1 cellular context compared by ENCODE assay signal in genomic region chr5:74684900-74685851, GRCh38.
TF ChIP-seq lines count a peak whose summit lies in the region.

Gene HEXB, plus strand, starts transcription at chr5:74685233. Its CDS starts 28 bp downstream, at chr5:74685261.

TF ChIP-seq in HepG2, 621 proteins besides CTCF, POLR2A, EP300 and RAD21 (continued from another document and continues in another):
- peak; percentile 65 for TF ChIP-seq AHDC1 (CRISPR knock-in tag; IDR thresholded peaks at IDR 0.05; ENCODE audit: borderline replicate concordance)
- TF ChIP-seq HNRNPK (IDR thresholded peaks at IDR 0.05; ENCODE audit: low read depth, low read length, poor library complexity, severe bottlenecking): peak; percentile 26
- peak; percentile 45; the same call in 1 of the 2 replicates for TF ChIP-seq ZNF784 (CRISPR knock-in tag; IDR thresholded peaks at IDR 0.05; ENCODE audit: borderline replicate concordance)
- peak; percentile 56; the same call in 1 of the 2 replicates for TF ChIP-seq ZMYM3 (CRISPR knock-in tag; IDR thresholded peaks at IDR 0.05)
- 0 out of 2 replicates have a peak, but pooled peaks have one; percentile 39 for TF ChIP-seq ZBTB7B (CRISPR knock-in tag; IDR thresholded peaks at IDR 0.05)
- TF ChIP-seq TSC22D2 (CRISPR knock-in tag; IDR thresholded peaks at IDR 0.05; ENCODE audit: borderline replicate concordance): no peak
- TF ChIP-seq, protein P1, sequence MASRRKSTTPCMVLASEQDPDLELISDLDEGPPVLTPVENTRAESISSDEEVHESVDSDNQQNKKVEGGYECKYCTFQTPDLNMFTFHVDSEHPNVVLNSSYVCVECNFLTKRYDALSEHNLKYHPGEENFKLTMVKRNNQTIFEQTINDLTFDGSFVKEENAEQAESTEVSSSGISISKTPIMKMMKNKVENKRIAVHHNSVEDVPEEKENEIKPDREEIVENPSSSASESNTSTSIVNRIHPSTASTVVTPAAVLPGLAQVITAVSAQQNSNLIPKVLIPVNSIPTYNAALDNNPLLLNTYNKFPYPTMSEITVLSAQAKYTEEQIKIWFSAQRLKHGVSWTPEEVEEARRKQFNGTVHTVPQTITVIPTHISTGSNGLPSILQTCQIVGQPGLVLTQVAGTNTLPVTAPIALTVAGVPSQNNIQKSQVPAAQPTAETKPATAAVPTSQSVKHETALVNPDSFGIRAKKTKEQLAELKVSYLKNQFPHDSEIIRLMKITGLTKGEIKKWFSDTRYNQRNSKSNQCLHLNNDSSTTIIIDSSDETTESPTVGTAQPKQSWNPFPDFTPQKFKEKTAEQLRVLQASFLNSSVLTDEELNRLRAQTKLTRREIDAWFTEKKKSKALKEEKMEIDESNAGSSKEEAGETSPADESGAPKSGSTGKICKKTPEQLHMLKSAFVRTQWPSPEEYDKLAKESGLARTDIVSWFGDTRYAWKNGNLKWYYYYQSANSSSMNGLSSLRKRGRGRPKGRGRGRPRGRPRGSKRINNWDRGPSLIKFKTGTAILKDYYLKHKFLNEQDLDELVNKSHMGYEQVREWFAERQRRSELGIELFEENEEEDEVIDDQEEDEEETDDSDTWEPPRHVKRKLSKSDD (CRISPR knock-in tag; IDR thresholded peaks at IDR 0.05; ENCODE audit: low read depth): no peak
- no peak for TF ChIP-seq MYNN (CRISPR knock-in tag; IDR thresholded peaks at IDR 0.05; ENCODE audit: low read depth)
- TF ChIP-seq, protein P2, sequence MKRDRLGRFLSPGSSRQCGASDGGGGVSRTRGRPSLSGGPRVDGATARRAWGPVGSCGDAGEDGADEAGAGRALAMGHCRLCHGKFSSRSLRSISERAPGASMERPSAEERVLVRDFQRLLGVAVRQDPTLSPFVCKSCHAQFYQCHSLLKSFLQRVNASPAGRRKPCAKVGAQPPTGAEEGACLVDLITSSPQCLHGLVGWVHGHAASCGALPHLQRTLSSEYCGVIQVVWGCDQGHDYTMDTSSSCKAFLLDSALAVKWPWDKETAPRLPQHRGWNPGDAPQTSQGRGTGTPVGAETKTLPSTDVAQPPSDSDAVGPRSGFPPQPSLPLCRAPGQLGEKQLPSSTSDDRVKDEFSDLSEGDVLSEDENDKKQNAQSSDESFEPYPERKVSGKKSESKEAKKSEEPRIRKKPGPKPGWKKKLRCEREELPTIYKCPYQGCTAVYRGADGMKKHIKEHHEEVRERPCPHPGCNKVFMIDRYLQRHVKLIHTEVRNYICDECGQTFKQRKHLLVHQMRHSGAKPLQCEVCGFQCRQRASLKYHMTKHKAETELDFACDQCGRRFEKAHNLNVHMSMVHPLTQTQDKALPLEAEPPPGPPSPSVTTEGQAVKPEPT (CRISPR knock-in tag; IDR thresholded peaks at IDR 0.05; ENCODE audit: low read depth): 0 out of 2 replicates have a peak, but pooled peaks have one; percentile 30
- peak; percentile 29; the same call in 1 of the 2 replicates for TF ChIP-seq ZNF501 (CRISPR knock-in tag; IDR thresholded peaks at IDR 0.05)
- TF ChIP-seq ZNF766 (CRISPR knock-in tag; IDR thresholded peaks at IDR 0.05; ENCODE audit: borderline replicate concordance): no peak
- 0 out of 2 replicates have a peak, but pooled peaks have one; percentile 44 for TF ChIP-seq ZIK1 (CRISPR knock-in tag; IDR thresholded peaks at IDR 0.05; ENCODE audit: borderline replicate concordance, low read depth)
- TF ChIP-seq ZNF296 (CRISPR knock-in tag; conservative IDR thresholded peaks at IDR 0.05): 0 out of 2 replicates have a peak, but pooled peaks have one; percentile 35
- peak; percentile 48; the same call in 1 of the 2 replicates for TF ChIP-seq ISL2 (CRISPR knock-in tag; IDR thresholded peaks at IDR 0.05)
- TF ChIP-seq ZSCAN12 (CRISPR knock-in tag; IDR thresholded peaks at IDR 0.05): peak; percentile 46; the same call in 1 of the 2 replicates
- peak; percentile 44; the same call in 1 of the 2 replicates for TF ChIP-seq ZNF607 (CRISPR knock-in tag; IDR thresholded peaks at IDR 0.05; ENCODE audit: borderline replicate concordance)
- TF ChIP-seq, protein P3, sequence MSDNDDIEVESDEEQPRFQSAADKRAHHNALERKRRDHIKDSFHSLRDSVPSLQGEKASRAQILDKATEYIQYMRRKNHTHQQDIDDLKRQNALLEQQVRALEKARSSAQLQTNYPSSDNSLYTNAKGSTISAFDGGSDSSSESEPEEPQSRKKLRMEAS (IDR thresholded peaks at IDR 0.05): peak; percentile 73
- peak; percentile 55; the same call in 1 of the 2 replicates for TF ChIP-seq IRF2 (CRISPR knock-in tag; IDR thresholded peaks at IDR 0.05)
- TF ChIP-seq ZNF510 (CRISPR knock-in tag; IDR thresholded peaks at IDR 0.05; ENCODE audit: low read depth): no peak
- TF ChIP-seq CHD4 (IDR thresholded peaks at IDR 0.05; ENCODE audit: borderline replicate concordance, low read length): no peak
- TF ChIP-seq, protein P4, sequence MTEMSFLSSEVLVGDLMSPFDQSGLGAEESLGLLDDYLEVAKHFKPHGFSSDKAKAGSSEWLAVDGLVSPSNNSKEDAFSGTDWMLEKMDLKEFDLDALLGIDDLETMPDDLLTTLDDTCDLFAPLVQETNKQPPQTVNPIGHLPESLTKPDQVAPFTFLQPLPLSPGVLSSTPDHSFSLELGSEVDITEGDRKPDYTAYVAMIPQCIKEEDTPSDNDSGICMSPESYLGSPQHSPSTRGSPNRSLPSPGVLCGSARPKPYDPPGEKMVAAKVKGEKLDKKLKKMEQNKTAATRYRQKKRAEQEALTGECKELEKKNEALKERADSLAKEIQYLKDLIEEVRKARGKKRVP (CRISPR knock-in tag; IDR thresholded peaks at IDR 0.05): no peak
- TF ChIP-seq SNAI1 (CRISPR knock-in tag; IDR thresholded peaks at IDR 0.05; ENCODE audit: borderline replicate concordance): no peak
- peak; percentile 47; the same call in 1 of the 2 replicates for TF ChIP-seq ZNF274 (CRISPR knock-in tag; IDR thresholded peaks at IDR 0.05)
- 0 out of 2 replicates have a peak, but pooled peaks have one; percentile 35 for TF ChIP-seq ZFP41 (CRISPR knock-in tag; IDR thresholded peaks at IDR 0.05; ENCODE audit: borderline replicate concordance)
- TF ChIP-seq, protein P5, sequence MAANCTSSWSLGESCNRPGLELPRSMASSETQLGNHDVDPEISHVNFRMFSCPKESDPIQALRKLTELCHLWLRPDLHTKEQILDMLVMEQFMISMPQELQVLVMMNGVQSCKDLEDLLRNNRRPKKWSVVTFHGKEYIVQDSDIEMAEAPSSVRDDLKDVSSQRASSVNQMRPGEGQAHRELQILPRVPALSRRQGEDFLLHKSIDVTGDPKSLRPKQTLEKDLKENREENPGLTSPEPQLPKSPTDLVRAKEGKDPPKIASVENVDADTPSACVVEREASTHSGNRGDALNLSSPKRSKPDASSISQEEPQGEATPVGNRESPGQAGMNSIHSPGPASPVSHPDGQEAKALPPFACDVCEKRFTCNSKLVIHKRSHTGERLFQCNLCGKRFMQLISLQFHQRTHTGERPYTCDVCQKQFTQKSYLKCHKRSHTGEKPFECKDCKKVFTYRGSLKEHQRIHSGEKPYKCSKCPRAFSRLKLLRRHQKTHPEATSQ (CRISPR knock-in tag; IDR thresholded peaks at IDR 0.05; ENCODE audit: borderline replicate concordance): 0 out of 2 replicates have a peak, but pooled peaks have one; percentile 46
- no peak for TF ChIP-seq MAZ (IDR thresholded peaks at IDR 0.05; ENCODE audit: borderline replicate concordance, low read depth, low read length)
- TF ChIP-seq MAZ (CRISPR knock-in tag; IDR thresholded peaks at IDR 0.05; ENCODE audit: low read depth): peak; percentile 79
- peak; percentile 77 for TF ChIP-seq SALL1 (CRISPR knock-in tag; IDR thresholded peaks at IDR 0.05)
- TF ChIP-seq ATF7-NPFF (CRISPR knock-in tag; IDR thresholded peaks at IDR 0.05; ENCODE audit: low read depth): peak; percentile 35
- TF ChIP-seq ZNF446 (CRISPR knock-in tag; IDR thresholded peaks at IDR 0.05): no peak
- no peak for TF ChIP-seq ZNF841 (CRISPR knock-in tag; IDR thresholded peaks at IDR 0.05; ENCODE audit: borderline replicate concordance)
- TF ChIP-seq, protein P6, sequence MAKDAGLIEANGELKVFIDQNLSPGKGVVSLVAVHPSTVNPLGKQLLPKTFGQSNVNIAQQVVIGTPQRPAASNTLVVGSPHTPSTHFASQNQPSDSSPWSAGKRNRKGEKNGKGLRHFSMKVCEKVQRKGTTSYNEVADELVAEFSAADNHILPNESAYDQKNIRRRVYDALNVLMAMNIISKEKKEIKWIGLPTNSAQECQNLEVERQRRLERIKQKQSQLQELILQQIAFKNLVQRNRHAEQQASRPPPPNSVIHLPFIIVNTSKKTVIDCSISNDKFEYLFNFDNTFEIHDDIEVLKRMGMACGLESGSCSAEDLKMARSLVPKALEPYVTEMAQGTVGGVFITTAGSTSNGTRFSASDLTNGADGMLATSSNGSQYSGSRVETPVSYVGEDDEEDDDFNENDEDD (CRISPR knock-in tag; IDR thresholded peaks at IDR 0.05; ENCODE audit: borderline replicate concordance): peak; percentile 85; the same call in 1 of the 2 replicates
- peak; percentile 62 for TF ChIP-seq THAP11 (CRISPR knock-in tag; IDR thresholded peaks at IDR 0.05)
- TF ChIP-seq ZNF746 (CRISPR knock-in tag; IDR thresholded peaks at IDR 0.05): peak; percentile 35; the same call in 1 of the 2 replicates
- no peak; the same call in 1 of the 2 replicates for TF ChIP-seq ZNF280D (CRISPR knock-in tag; IDR thresholded peaks at IDR 0.05)
- TF ChIP-seq KLF6 (CRISPR knock-in tag; IDR thresholded peaks at IDR 0.05): no peak
- peak; percentile 97 for TF ChIP-seq FOSL2 (CRISPR knock-in tag; IDR thresholded peaks at IDR 0.05)
- TF ChIP-seq ZKSCAN5 (CRISPR knock-in tag; IDR thresholded peaks at IDR 0.05): no peak
- TF ChIP-seq SIX4 (CRISPR knock-in tag; IDR thresholded peaks at IDR 0.05): no peak
- TF ChIP-seq ZFP82 (CRISPR knock-in tag; IDR thresholded peaks at IDR 0.05; ENCODE audit: borderline replicate concordance): peak; percentile 92; the same call in 1 of the 2 replicates
- TF ChIP-seq ZNF704 (CRISPR knock-in tag; IDR thresholded peaks at IDR 0.05; ENCODE audit: borderline replicate concordance): no peak
- TF ChIP-seq ZNF205 (CRISPR knock-in tag; IDR thresholded peaks at IDR 0.05): peak; percentile 60
- 0 out of 2 replicates have a peak, but pooled peaks have one; percentile 29 for TF ChIP-seq ZNF350 (CRISPR knock-in tag; IDR thresholded peaks at IDR 0.05; ENCODE audit: borderline replicate concordance, low read depth)
